Comparison of ENCODE assay signal across 10 cellular contexts in genomic region chr16:23694707-23695373, GRCh38. TPM values are rescaled to one million over a fixed set of nuclear protein-coding genes. Genes with fewer than 3 reads are reported as not detected.
DNase-seq lines count a peak whose midpoint lies in the region; FAIRE-seq and TF ChIP-seq lines count a peak whose summit lies in the region.
"Had no signal": no experiment of that assay in that cellular context is flagged by ENCODE, and none has a peak within 500 bp of the region (broad histone marks: within the 10 kb centered on the region; RNA-seq: fewer than 3 reads in every experiment).

No MANE protein-coding gene starts in this region.

- H3K27ac ChIP-seq in endothelial cell of umbilical vein (ENCODE audit: insufficient read depth, low read depth, low read length) (no peak overlapping the region), mesodermal cell (ENCODE audit: low read depth, low read length, severe bottlenecking) (peak overlapping the region; percentile 41), small intestine (ENCODE audit: low read depth in 1 of 2, low read length in 1 of 2) (no peak overlapping the region)

- TF ChIP-seq POLR2A in endothelial cell of umbilical vein (IDR thresholded peaks at IDR 0.05; ENCODE audit: low read depth, low read length): no peak

- H3K9me1 ChIP-seq in endothelial cell of umbilical vein (replicated peaks; ENCODE audit: control insufficient read depth, extremely low read depth, insufficient read depth, low read length): no peaks in the 10 kb centered on the region

- FAIRE-seq in endothelial cell of umbilical vein (lab: Jason Lieb, UNC) (no peak), small intestine (lab: Jason Lieb, UNC) (no peak)

- CTCF ChIA-PET in endothelial cell of umbilical vein (lab: Charles Lee): interaction anchor here (0.6 to 1.7 kb wide), 6 partner anchors 11 to 1656 kb away, joined by 3 to 7 read pairs (median 4); no protein-coding TSS in a partner anchor

- POLR2A ChIA-PET in endothelial cell of umbilical vein (lab: Charles Lee): no interaction called here

- no TSS peak for BruUV-seq in endothelial cell of umbilical vein (replicated peaks; lab: Mats Ljungman, UMichigan)

- H3K36me3 ChIP-seq in endothelial cell of umbilical vein (ENCODE audit: control insufficient read depth in 2 of 2, extremely low read depth in 1 of 2, insufficient read depth in 2 of 2, low read length in 2 of 2): peaks cover 2 to 15% of the 10 kb centered on the region in 2 experiments
- peaks cover 29% of the 10 kb centered on the region for H3K36me3 ChIP-seq in mesodermal cell (ENCODE audit: control insufficient read depth, insufficient read depth, low read length)
- H3K36me3 ChIP-seq in small intestine (ENCODE audit: control insufficient read depth in 2 of 2, insufficient read depth in 2 of 2, low read length in 2 of 2): peaks cover 6 to 7% of the 10 kb centered on the region in 2 donors

- H3K9me3 ChIP-seq in endothelial cell of umbilical vein (replicated peaks; ENCODE audit: control insufficient read depth, insufficient read depth, low read length): no peaks in the 10 kb centered on the region
- no peaks in the 10 kb centered on the region for H3K9me3 ChIP-seq in mesodermal cell (ENCODE audit: control insufficient read depth, low read length)
- no peaks in the 10 kb centered on the region for H3K9me3 ChIP-seq in small intestine (ENCODE audit: control insufficient read depth, low read depth)

- H3K27me3 ChIP-seq in endothelial cell of umbilical vein (ENCODE audit: control insufficient read depth in 2 of 2, insufficient read depth in 2 of 2, low read length in 2 of 2) (no peaks in the 10 kb centered on the region), small intestine (ENCODE audit: control insufficient read depth in 2 of 2, insufficient read depth in 2 of 2, low read length in 2 of 2) (no peaks in the 10 kb centered on the region)

- no peak for TF ChIP-seq CTCF in endothelial cell of umbilical vein (IDR thresholded peaks at IDR 0.05; ENCODE audit: extremely low read depth in 1 of 2, insufficient read depth in 1 of 2, low read depth in 1 of 2, low read length in 2 of 2)

- 28 to 34% methylated on average over 24 to 30 of the region's 31 CpGs for WGBS in mesodermal cell (ENCODE audit: insufficient coverage in 2 of 2), 2 experiments
- WGBS in small intestine, 3 donors: 34 to 81% (median 65%) methylated on average over 29 to 31 of the region's 31 CpGs

- peak overlapping the region; percentile 76 for H2AFZ ChIP-seq in endothelial cell of umbilical vein (ENCODE audit: low read depth, low read length)

- H3K9ac ChIP-seq in endothelial cell of umbilical vein (replicated peaks; ENCODE audit: extremely low read depth, insufficient read depth, low read length): no peak overlapping the region

- H3K4me3 ChIP-seq in endothelial cell of umbilical vein (replicated peaks in 1 of 3; ENCODE audit: insufficient read depth in 1 of 3, low read depth in 1 of 3, low read length in 3 of 3) (peak overlapping the region in 1 of 3 experiments; percentile 20), mesodermal cell (ENCODE audit: extremely low read depth, insufficient read depth, low read length, poor library complexity, severe bottlenecking) (peak overlapping the region; percentile 16), small intestine (ENCODE audit: low read depth in 1 of 2, low read length in 2 of 2) (no peak overlapping the region)

- H3K4me2 ChIP-seq in endothelial cell of umbilical vein (ENCODE audit: insufficient read depth, low read length): peak overlapping the region; percentile 1

- H4K20me1 ChIP-seq in endothelial cell of umbilical vein (replicated peaks; ENCODE audit: control insufficient read depth, extremely low read depth, insufficient read depth, low read length): no peaks in the 10 kb centered on the region

- H3K79me2 ChIP-seq in endothelial cell of umbilical vein (ENCODE audit: control insufficient read depth, insufficient read depth, low read length): no peaks in the 10 kb centered on the region

- intact Hi-C loops in endothelial cell of umbilical vein (cut with micrococcal nuclease) (no loop called here), posterior vena cava (cut with DNase I) (no loop called here)

- dilution Hi-C loops in endothelial cell of umbilical vein (cut with MboI; ENCODE audit: extremely low pct_ligation_motif_present, low sequenced_read_pairs): no loop called here

- H3K4me1 ChIP-seq in endothelial cell of umbilical vein (ENCODE audit: control insufficient read depth, extremely low read depth, insufficient read depth, low read length) (no peaks in the 10 kb centered on the region), mesodermal cell (ENCODE audit: control insufficient read depth, insufficient read depth, low read length, poor library complexity, severe bottlenecking) (peaks cover 3% of the 10 kb centered on the region), small intestine (ENCODE audit: control insufficient read depth in 2 of 2, insufficient read depth in 1 of 2, low read depth in 1 of 2, low read length in 1 of 2) (no peaks in the 10 kb centered on the region)

- DNase-seq in AG20443 (ENCODE audit: low spot score) (peak; percentile 50), NCI-H2227 (lab: John Stamatoyannopoulos, UW; ENCODE audit: unreplicated experiment) (peak; percentile 63), endothelial cell of umbilical vein (ENCODE audit: low read depth, low spot score) (peak; percentile 30), posterior vena cava (ENCODE audit: low spot score) (no peak), small intestine (no peak)
- no peak for DNase-seq in NK-92 treated with Interleukin-12 subunit alpha and Interleukin-12 subunit beta, amount 100 ng/mL, for 24 hours (lab: John Stamatoyannopoulos, UW)
- DNase-seq in activated CD8-positive, alpha-beta memory T cell treated with anti-CD3 and anti-CD28 coated beads for 24 hours: no peak
- DNase-seq: DMS79, NCI-H1105 treated with DMSO at 0.1 percent for 48 hours had no signal

RNA-seq across cellular contexts. Expression of gene PLK1, which starts 16.2 kb away (rescaled TPM):
- total RNA-seq in endothelial cell of umbilical vein (100 and 109 TPM in 2 replicates), posterior vena cava (1 to 10 TPM in 1 of 2 donors, under 1 TPM in 1; 0.67 to 1.8 TPM)
- polyA plus RNA-seq in endothelial cell of umbilical vein (94.9 and 111 TPM in 2 replicates), small intestine (10 to 100 TPM in 1 of 3 donors, 1 to 10 TPM in 2; 1.9 to 48.2 (median 4.7) TPM)
- polyA plus RNA-seq in endothelial cell of umbilical vein (2011; cell fraction: cytosol; rRNA removed): 89.5 and 108 TPM in 2 replicates
- polyA plus RNA-seq in endothelial cell of umbilical vein (2011; cell fraction: nucleus; rRNA removed): 67.3 and 75.8 TPM in 2 replicates
- 48.4 and 101 TPM in 2 replicates for polyA plus RNA-seq in endothelial cell of umbilical vein (2012)
- 45.7 and 62.5 TPM in 2 replicates for polyA minus RNA-seq in endothelial cell of umbilical vein
- 128 TPM for polyA minus RNA-seq in endothelial cell of umbilical vein (2011; cell fraction: cytosol; rRNA and poly(A)+ RNA removed)
- 21.6 and 24.9 TPM in 2 replicates for polyA minus RNA-seq in endothelial cell of umbilical vein (2011; cell fraction: nucleus; rRNA and poly(A)+ RNA removed)
- 96.5 TPM for polyA plus RNA-seq in mesodermal cell (2013, experiment 1 of 2)
- 98.2 TPM for polyA plus RNA-seq in mesodermal cell (2013, experiment 2 of 2)

RNA-seq across cellular contexts. Expression of gene ERN2, which starts 18.2 kb away (rescaled TPM):
- total RNA-seq in endothelial cell of umbilical vein (not detected in 2 replicates), posterior vena cava (not detected)
- polyA plus RNA-seq in endothelial cell of umbilical vein (0.15 TPM in 1 of 2 replicates, not detected in the other), small intestine (10 to 100 TPM in 1 of 3 donors, 1 to 10 TPM in 2; 5.4 to 38.8 (median 5.6) TPM)
- polyA plus RNA-seq in endothelial cell of umbilical vein (2011; cell fraction: cytosol; rRNA removed): not detected in 2 replicates
- 0.15 TPM in 1 of 2 replicates, not detected in the other for polyA plus RNA-seq in endothelial cell of umbilical vein (2011; cell fraction: nucleus; rRNA removed)
- not detected in 2 replicates for polyA plus RNA-seq in endothelial cell of umbilical vein (2012)
- polyA minus RNA-seq in endothelial cell of umbilical vein: 0.29 TPM in 1 of 2 replicates, not detected in the other
- polyA minus RNA-seq in endothelial cell of umbilical vein (2011; cell fraction: cytosol; rRNA and poly(A)+ RNA removed): not detected
- polyA minus RNA-seq in endothelial cell of umbilical vein (2011; cell fraction: nucleus; rRNA and poly(A)+ RNA removed): not detected in 2 replicates
- 0.59 TPM for polyA plus RNA-seq in mesodermal cell (2013, experiment 1 of 2)
- not detected for polyA plus RNA-seq in mesodermal cell (2013, experiment 2 of 2)

RNA-seq across cellular contexts. Expression of gene DCTN5, which starts 53.6 kb away (rescaled TPM):
- total RNA-seq in endothelial cell of umbilical vein (80.8 and 83.5 TPM in 2 replicates), posterior vena cava (10 to 100 TPM; 46.7 to 48.2 TPM)
- polyA plus RNA-seq in endothelial cell of umbilical vein (39.6 and 51.6 TPM in 2 replicates), small intestine (10 to 100 TPM; 12.2 to 26.4 (median 14.3) TPM)
- 53.6 and 62.0 TPM in 2 replicates for polyA plus RNA-seq in endothelial cell of umbilical vein (2011; cell fraction: cytosol; rRNA removed)
- polyA plus RNA-seq in endothelial cell of umbilical vein (2011; cell fraction: nucleus; rRNA removed): 75.5 and 91.5 TPM in 2 replicates
- polyA plus RNA-seq in endothelial cell of umbilical vein (2012): 97.2 and 113 TPM in 2 replicates
- polyA minus RNA-seq in endothelial cell of umbilical vein: 142 and 180 TPM in 2 replicates
- polyA minus RNA-seq in endothelial cell of umbilical vein (2011; cell fraction: cytosol; rRNA and poly(A)+ RNA removed): 22.7 TPM
- 34.3 and 51.5 TPM in 2 replicates for polyA minus RNA-seq in endothelial cell of umbilical vein (2011; cell fraction: nucleus; rRNA and poly(A)+ RNA removed)
- 59.4 TPM for polyA plus RNA-seq in mesodermal cell (2013, experiment 1 of 2)
- polyA plus RNA-seq in mesodermal cell (2013, experiment 2 of 2): 54.1 TPM

RNA-seq across cellular contexts. Expression of gene PALB2, which starts 53.7 kb away (rescaled TPM):
- total RNA-seq in endothelial cell of umbilical vein: 11.8 and 15.6 TPM in 2 replicates
- 4.1 and 5.1 TPM in 2 replicates for polyA plus RNA-seq in endothelial cell of umbilical vein
- 4.2 and 4.7 TPM in 2 replicates for polyA plus RNA-seq in endothelial cell of umbilical vein (2011; cell fraction: cytosol; rRNA removed)
- 7.9 and 8.7 TPM in 2 replicates for polyA plus RNA-seq in endothelial cell of umbilical vein (2011; cell fraction: nucleus; rRNA removed)
- 6.8 and 9.7 TPM in 2 replicates for polyA plus RNA-seq in endothelial cell of umbilical vein (2012)
- polyA minus RNA-seq in endothelial cell of umbilical vein: 8.2 and 10.7 TPM in 2 replicates
- polyA minus RNA-seq in endothelial cell of umbilical vein (2011; cell fraction: cytosol; rRNA and poly(A)+ RNA removed): 15.3 TPM
- 8.6 and 12.0 TPM in 2 replicates for polyA minus RNA-seq in endothelial cell of umbilical vein (2011; cell fraction: nucleus; rRNA and poly(A)+ RNA removed)
- 10.5 TPM for polyA plus RNA-seq in mesodermal cell (2013, experiment 1 of 2)
- polyA plus RNA-seq in mesodermal cell (2013, experiment 2 of 2): 12.1 TPM
- total RNA-seq in posterior vena cava: 10 to 100 TPM in 1 of 2 donors, 1 to 10 TPM in 1; 7.7 to 10.2 TPM
- polyA plus RNA-seq in small intestine: 10 to 100 TPM; 10.3 to 15.0 (median 13.0) TPM

RNA-seq across cellular contexts. Expression of gene CHP2, which starts 60.0 kb away (rescaled TPM):
- not detected in 2 replicates for total RNA-seq in endothelial cell of umbilical vein
- not detected in 2 replicates for polyA plus RNA-seq in endothelial cell of umbilical vein
- polyA plus RNA-seq in endothelial cell of umbilical vein (2011; cell fraction: cytosol; rRNA removed): not detected in 2 replicates
- polyA plus RNA-seq in endothelial cell of umbilical vein (2011; cell fraction: nucleus; rRNA removed): not detected in 2 replicates
- polyA plus RNA-seq in endothelial cell of umbilical vein (2012): not detected in 2 replicates
- 0.06 TPM in 1 of 2 replicates, not detected in the other for polyA minus RNA-seq in endothelial cell of umbilical vein
- polyA minus RNA-seq in endothelial cell of umbilical vein (2011; cell fraction: cytosol; rRNA and poly(A)+ RNA removed): not detected
- not detected in 2 replicates for polyA minus RNA-seq in endothelial cell of umbilical vein (2011; cell fraction: nucleus; rRNA and poly(A)+ RNA removed)
- not detected for polyA plus RNA-seq in mesodermal cell (2013, experiment 1 of 2)
- not detected for polyA plus RNA-seq in mesodermal cell (2013, experiment 2 of 2)
- under 1 TPM in 1 of 2 donors, not detected in 1; 0.14 TPM for total RNA-seq in posterior vena cava
- polyA plus RNA-seq in small intestine: 100 to 1,000 TPM; 144 to 416 (median 338) TPM

Comparison
In these comparisons a context has a peak if more than half of its experiments do, and no peak if none do; other contexts are left out.
1. DNase-seq: peak in AG20443 (single experiment), NCI-H2227 (single experiment) and endothelial cell of umbilical vein (single experiment); none in posterior vena cava (single experiment), NK-92 treated with Interleukin-12 subunit alpha and Interleukin-12 subunit beta, amount 100 ng/mL, for 24 hours (single experiment), small intestine (single experiment) and activated CD8-positive, alpha-beta memory T cell treated with anti-CD3 and anti-CD28 coated beads for 24 hours (single experiment).
2. RNA of gene PLK1, which starts 16.2 kb away (total RNA-seq): 100 to 109 TPM in endothelial cell of umbilical vein; 0.67 to 1.8 TPM in posterior vena cava; every median in the first group is over 10 times any median in the second.